ENCODE assay signal across 7 cellular contexts in genomic region chr9:129486496-129487306, GRCh38.
DNase-seq lines count a peak whose midpoint lies in the region; ATAC-seq and TF ChIP-seq lines count a peak whose summit lies in the region.

No MANE protein-coding gene starts in this region.

- H3K9me2 ChIP-seq in PC-9 (ENCODE audit: insufficient read depth), result no peaks in the 10 kb centered on the region

- no peaks in the 10 kb centered on the region for H3K9me3 ChIP-seq in PC-9 (ENCODE audit: insufficient read depth, low read depth)
- no peaks in the 10 kb centered on the region for H3K9me3 ChIP-seq in lung (ENCODE audit: control insufficient read depth in 2 of 2, insufficient read depth in 1 of 2, low read length in 1 of 2)
- H3K9me3 ChIP-seq in thyroid gland, result no peaks in the 10 kb centered on the region

- H3K79me2 ChIP-seq in PC-9 (ENCODE audit: low read depth), result peaks cover 32% of the 10 kb centered on the region

- no peaks in the 10 kb centered on the region for H3K9me3 Mint-ChIP-seq in central memory CD8-positive, alpha-beta T cell

- WGBS in lung, 2 donors, result 70 to 90% methylated on average over 12 to 13 of the region's 13 CpGs
- 74 to 84% methylated on average over 9 to 12 of the region's 13 CpGs for WGBS in thyroid gland, 2 donors

- no peak overlapping the region for H3K4me3 ChIP-seq in PC-9
- H3K4me3 ChIP-seq in lung, result no peak overlapping the region
- no peak overlapping the region for H3K4me3 ChIP-seq in thyroid gland (replicated peaks in 1 of 3)

- H3K4me3 Mint-ChIP-seq in central memory CD8-positive, alpha-beta T cell, result peak overlapping the region; percentile 74

- intact Hi-C loops in PC-9 (cut with micrococcal nuclease; ENCODE audit: unreplicated experiment) (loop anchor here (10.0 kb wide), 2 partner anchors 268 to 462 kb away; partner anchors contain the start of genes PTGES and SH3GLB2), thyroid gland (cut with DNase I) (no loop called here)

- peak overlapping the region; percentile 73 for H3K4me2 ChIP-seq in PC-9

- no peak for ATAC-seq in central memory CD8-positive, alpha-beta T cell (replicated peaks; ENCODE audit: extremely low read depth, poor library complexity, severe bottlenecking)
- ATAC-seq in lung (ENCODE audit: insufficient read depth, low FRiP score) (no peak), GM21529 (IDR thresholded peaks at IDR 0.05; ENCODE audit: unreplicated experiment) (no peak), HG02798 (IDR thresholded peaks at IDR 0.05; ENCODE audit: poor library complexity, unreplicated experiment) (no peak)

- H3F3A ChIP-seq in PC-9 (ENCODE audit: insufficient read depth, low read depth), result peaks cover 69% of the 10 kb centered on the region

- CTCF ChIA-PET in PC-9 (lab: Charles Lee), result no interaction called here

- no peak for TF ChIP-seq CTCF in PC-9 (conservative IDR thresholded peaks at IDR 0.05)
- TF ChIP-seq CTCF in lung (IDR thresholded peaks at IDR 0.05; ENCODE audit: control extremely low read depth, extremely low read depth), result no peak
- TF ChIP-seq CTCF in thyroid gland (IDR thresholded peaks at IDR 0.05), result no peak

- peak overlapping the region; percentile 91 for H3K27ac ChIP-seq in PC-9
- peak overlapping the region; percentile 95 to 99 for H3K27ac ChIP-seq in lung (ENCODE audit: low read depth in 1 of 2, low read length in 1 of 2)
- peak overlapping the region; percentile 100 for H3K27ac ChIP-seq in thyroid gland

- H4K20me1 ChIP-seq in PC-9 (ENCODE audit: insufficient read depth), result no peaks in the 10 kb centered on the region

- H2AFZ ChIP-seq in PC-9, result no peak overlapping the region

- peak; percentile 61 to 74 for DNase-seq in PC-9
- DNase-seq in central memory CD8-positive, alpha-beta T cell (ENCODE audit: low spot score in 2 of 2), result no peak
- DNase-seq in lung (ENCODE audit: low spot score), result peak; percentile 70
- peak; percentile 64 for DNase-seq in thyroid gland
- DNase-seq in DMS79 (lab: John Stamatoyannopoulos, UW), result no peak

- no peaks in the 10 kb centered on the region for H3K36me3 ChIP-seq in PC-9 (ENCODE audit: low read depth)
- no peaks in the 10 kb centered on the region for H3K36me3 ChIP-seq in lung (ENCODE audit: control insufficient read depth in 2 of 2, insufficient read depth in 2 of 2, low read length in 2 of 2)
- H3K36me3 ChIP-seq in thyroid gland, result no peaks in the 10 kb centered on the region

- POLR2A ChIA-PET in PC-9 (lab: Charles Lee; ENCODE audit: unreplicated experiment), result interaction anchor here (0.6 kb wide), 1 partner anchor 94 kb away, joined by 3 read pairs; no protein-coding TSS in a partner anchor

- TF ChIP-seq POLR2A in thyroid gland (IDR thresholded peaks at IDR 0.05), result peak in 1 of 2 donors; percentile 57

- peak overlapping the region; percentile 92 for H3K27ac Mint-ChIP-seq in central memory CD8-positive, alpha-beta T cell (ENCODE audit: low read depth)

- peaks cover 72% of the 10 kb centered on the region for H3K4me1 ChIP-seq in PC-9 (replicated peaks; ENCODE audit: insufficient read depth)
- peaks cover 3 to 30% of the 10 kb centered on the region in 2 donors for H3K4me1 ChIP-seq in lung (ENCODE audit: control insufficient read depth in 2 of 2, insufficient read depth in 2 of 2, low read length in 2 of 2)
- H3K4me1 ChIP-seq in thyroid gland, result peaks cover 74 to 86% of the 10 kb centered on the region in 2 donors

- peaks cover 39% of the 10 kb centered on the region for H3K4me1 Mint-ChIP-seq in central memory CD8-positive, alpha-beta T cell

- H3K27me3 ChIP-seq in PC-9 (ENCODE audit: insufficient read depth, low read depth), result no peaks in the 10 kb centered on the region
- no peaks in the 10 kb centered on the region for H3K27me3 ChIP-seq in lung (ENCODE audit: control insufficient read depth, insufficient read depth)
- no peaks in the 10 kb centered on the region for H3K27me3 ChIP-seq in thyroid gland

- no TSS peak for BruUV-seq in PC-9 (replicated peaks; lab: Mats Ljungman, UMichigan)

- H3K27me3 Mint-ChIP-seq in central memory CD8-positive, alpha-beta T cell, result no peaks in the 10 kb centered on the region

- peaks cover 28% of the 10 kb centered on the region for H3K36me3 Mint-ChIP-seq in central memory CD8-positive, alpha-beta T cell (ENCODE audit: insufficient read depth)

Comparison
In these comparisons a context has a peak if more than half of its experiments do, and no peak if none do; other contexts are left out.
1. DNase-seq: peak in PC-9 (2 of 2), lung (single experiment) and thyroid gland (2 of 2); none in central memory CD8-positive, alpha-beta T cell (0 of 2) and DMS79 (single experiment).
2. Peak in every context shown above with its lines, with median percentiles within 50 percentile points of each other: H3K27ac ChIP-seq.